8 cellular contexts compared by ENCODE assay signal in the genomic region with DNA sequence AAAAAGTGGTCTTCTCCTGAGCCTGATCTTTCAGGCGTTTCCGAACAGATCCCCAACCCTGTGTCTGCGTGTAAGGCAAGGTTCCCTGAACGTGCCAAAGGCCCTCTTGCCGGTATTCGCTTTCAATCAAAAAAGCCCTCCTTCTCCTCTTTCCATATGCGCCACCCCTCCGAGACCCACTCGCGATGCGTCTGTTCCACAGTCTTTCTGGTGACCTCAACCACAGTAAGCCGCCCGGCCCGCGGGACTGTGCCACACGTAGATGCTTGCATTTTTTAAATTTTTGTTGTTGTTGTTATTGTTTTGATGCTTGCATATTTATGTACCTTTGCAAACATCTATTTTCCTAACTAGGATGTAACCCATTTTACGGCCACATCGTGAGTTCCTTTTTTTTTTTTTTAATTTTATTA. TPM values are rescaled to one million over a fixed set of nuclear protein-coding genes. Genes with fewer than 3 reads are reported as not detected.
DNase-seq lines count a peak whose midpoint lies in the region; ATAC-seq and TF ChIP-seq lines count a peak whose summit lies in the region.

No MANE protein-coding gene starts in this region.

- H3K4me3 ChIP-seq in HEK293 (ENCODE audit: low read depth, low read length), result peak overlapping the region; percentile 40
- peak overlapping the region; percentile 81 to 96 for H3K4me3 ChIP-seq in right atrium auricular region
- peak overlapping the region; percentile 61 to 98 (median 90) for H3K4me3 ChIP-seq in spleen

- H3K27ac Mint-ChIP-seq in activated CD4-positive, alpha-beta memory T cell treated with anti-CD3 and anti-CD28 coated beads, Interleukin-2, amount 10 ng/mL, durations not matched to agents 7 days and 5 days, result peak overlapping the region; percentile 97

- no peak for ATAC-seq in HG03196 (IDR thresholded peaks at IDR 0.05; ENCODE audit: unreplicated experiment)

- TF ChIP-seq CTCF in HEK293 (tag by site-specific recombination; IDR thresholded peaks at IDR 0.05) (no peak), right atrium auricular region (IDR thresholded peaks at IDR 0.05) (no peak), spleen (IDR thresholded peaks at IDR 0.05 in 8 of 11, conservative IDR thresholded peaks at IDR 0.05 in 3 of 11) (no peak)

- H3K36me3 ChIP-seq in HEK293 (ENCODE audit: control insufficient read depth in 2 of 2, insufficient read depth in 1 of 2, low read length in 2 of 2) (peaks cover 3 to 6% of the 10 kb centered on the region in 2 experiments; a peak in 2 of 3 replicates), right atrium auricular region (no peaks in the 10 kb centered on the region), spleen (no peaks in the 10 kb centered on the region)

- H3K27me3 Mint-ChIP-seq in activated CD4-positive, alpha-beta memory T cell treated with anti-CD3 and anti-CD28 coated beads, Interleukin-2, amount 10 ng/mL, durations not matched to agents 7 days and 5 days, result no peaks in the 10 kb centered on the region

- H3K4me3 Mint-ChIP-seq in activated CD4-positive, alpha-beta memory T cell treated with anti-CD3 and anti-CD28 coated beads, Interleukin-2, amount 10 ng/mL, durations not matched to agents 7 days and 5 days, result peak overlapping the region; percentile 94

- H3K9me3 ChIP-seq in HEK293 (ENCODE audit: control insufficient read depth, insufficient read depth, low read depth, low read length) (no peaks in the 10 kb centered on the region), right atrium auricular region (no peaks in the 10 kb centered on the region), spleen (no peaks in the 10 kb centered on the region)

- intact Hi-C loops in spleen (cut with DNase I; ENCODE audit: low total_unique reads), result no loop called here

- H3K4me1 Mint-ChIP-seq in activated CD4-positive, alpha-beta memory T cell treated with anti-CD3 and anti-CD28 coated beads, Interleukin-2, amount 10 ng/mL, durations not matched to agents 7 days and 5 days, result peaks cover 30% of the 10 kb centered on the region

- H3K27me3 ChIP-seq in right atrium auricular region (no peaks in the 10 kb centered on the region), spleen (replicated peaks in 1 of 7) (no peaks in the 10 kb centered on the region)

- CTCF ChIA-PET in HEK293 (lab: Yijun Ruan, JAX), result interaction anchor here (0.7 to 3.5 kb wide), 8 partner anchors 11 to 149 kb away, joined by 3 to 38 read pairs (median 5); a partner anchor contains a TSS
- CTCF ChIA-PET in activated CD4-positive, alpha-beta memory T cell treated with anti-CD3 and anti-CD28 coated beads, Interleukin-2, amount 10 ng/mL, durations not matched to agents 7 days and 5 days (lab: Charles Lee), result interaction anchor here (0.6 to 5.8 kb wide), 8 partner anchors 11 to 478 kb away, joined by 3 to 48 read pairs (median 5); a partner anchor contains a TSS

- peaks cover 2% of the 10 kb centered on the region for H3K36me3 Mint-ChIP-seq in activated CD4-positive, alpha-beta memory T cell treated with anti-CD3 and anti-CD28 coated beads, Interleukin-2, amount 10 ng/mL, durations not matched to agents 7 days and 5 days (ENCODE audit: low read depth)

- H3K27ac ChIP-seq in HEK293 (ENCODE audit: extremely low read depth, low read depth, low read length) (peak overlapping the region; percentile 96; the same call in 1 of the 2 replicates), right atrium auricular region (peak overlapping the region; percentile 85 to 96), spleen (peak overlapping the region in 6 of 8 donors; percentile 87 to 93 (median 89))

- POLR2A ChIA-PET in HEK293 (lab: Yijun Ruan, JAX), result interaction anchor here (0.5 to 2.9 kb wide), 26 partner anchors 9 to 734 kb away, joined by 3 to 51 read pairs (median 4); a partner anchor contains a TSS
- POLR2A ChIA-PET in activated CD4-positive, alpha-beta memory T cell treated with anti-CD3 and anti-CD28 coated beads, Interleukin-2, amount 10 ng/mL, durations not matched to agents 7 days and 5 days (lab: Charles Lee), result interaction anchor here (0.9 to 4.9 kb wide), 18 partner anchors 9 to 522 kb away, joined by 3 to 87 read pairs (median 4); a partner anchor contains a TSS

- no peak for TF ChIP-seq POLR2A in spleen (IDR thresholded peaks at IDR 0.05)

- no peaks in the 10 kb centered on the region for H3K9me3 Mint-ChIP-seq in activated CD4-positive, alpha-beta memory T cell treated with anti-CD3 and anti-CD28 coated beads, Interleukin-2, amount 10 ng/mL, durations not matched to agents 7 days and 5 days

- 1 to 2% (median 1%) methylated on average over 18 of the region's 18 CpGs for WGBS in spleen, 5 donors

- no peak for DNase-seq in activated CD4-positive, alpha-beta memory T cell treated with anti-CD3 and anti-CD28 coated beads, Interleukin-2, amount 10 ng/mL, durations not matched to agents 7 days and 5 days
- DNase-seq in right atrium auricular region (ENCODE audit: low spot score) (no peak), spleen (peak; percentile 78), NCI-H2171 treated with DMSO at 0.1 percent for 48 hours (lab: John Stamatoyannopoulos, UW) (no peak), GM19240 (ENCODE audit: insufficient read length, low spot score) (no peak), nucleus accumbens (lab: John Stamatoyannopoulos, UW) (no peak)

- H3K4me1 ChIP-seq in HEK293 (ENCODE audit: control insufficient read depth, insufficient read depth, low read length) (peaks cover 12% of the 10 kb centered on the region; the same call in 1 of the 2 replicates), right atrium auricular region (peaks cover 0 to 25% of the 10 kb centered on the region in 2 donors), spleen (peaks cover 6 to 35% (median 17%) of the 10 kb centered on the region in 6 donors)

TF ChIP-seq in HEK293, 187 proteins besides CTCF, POLR2A, EP300 and RAD21 (continues in another document):
- TF ChIP-seq, protein P1, sequence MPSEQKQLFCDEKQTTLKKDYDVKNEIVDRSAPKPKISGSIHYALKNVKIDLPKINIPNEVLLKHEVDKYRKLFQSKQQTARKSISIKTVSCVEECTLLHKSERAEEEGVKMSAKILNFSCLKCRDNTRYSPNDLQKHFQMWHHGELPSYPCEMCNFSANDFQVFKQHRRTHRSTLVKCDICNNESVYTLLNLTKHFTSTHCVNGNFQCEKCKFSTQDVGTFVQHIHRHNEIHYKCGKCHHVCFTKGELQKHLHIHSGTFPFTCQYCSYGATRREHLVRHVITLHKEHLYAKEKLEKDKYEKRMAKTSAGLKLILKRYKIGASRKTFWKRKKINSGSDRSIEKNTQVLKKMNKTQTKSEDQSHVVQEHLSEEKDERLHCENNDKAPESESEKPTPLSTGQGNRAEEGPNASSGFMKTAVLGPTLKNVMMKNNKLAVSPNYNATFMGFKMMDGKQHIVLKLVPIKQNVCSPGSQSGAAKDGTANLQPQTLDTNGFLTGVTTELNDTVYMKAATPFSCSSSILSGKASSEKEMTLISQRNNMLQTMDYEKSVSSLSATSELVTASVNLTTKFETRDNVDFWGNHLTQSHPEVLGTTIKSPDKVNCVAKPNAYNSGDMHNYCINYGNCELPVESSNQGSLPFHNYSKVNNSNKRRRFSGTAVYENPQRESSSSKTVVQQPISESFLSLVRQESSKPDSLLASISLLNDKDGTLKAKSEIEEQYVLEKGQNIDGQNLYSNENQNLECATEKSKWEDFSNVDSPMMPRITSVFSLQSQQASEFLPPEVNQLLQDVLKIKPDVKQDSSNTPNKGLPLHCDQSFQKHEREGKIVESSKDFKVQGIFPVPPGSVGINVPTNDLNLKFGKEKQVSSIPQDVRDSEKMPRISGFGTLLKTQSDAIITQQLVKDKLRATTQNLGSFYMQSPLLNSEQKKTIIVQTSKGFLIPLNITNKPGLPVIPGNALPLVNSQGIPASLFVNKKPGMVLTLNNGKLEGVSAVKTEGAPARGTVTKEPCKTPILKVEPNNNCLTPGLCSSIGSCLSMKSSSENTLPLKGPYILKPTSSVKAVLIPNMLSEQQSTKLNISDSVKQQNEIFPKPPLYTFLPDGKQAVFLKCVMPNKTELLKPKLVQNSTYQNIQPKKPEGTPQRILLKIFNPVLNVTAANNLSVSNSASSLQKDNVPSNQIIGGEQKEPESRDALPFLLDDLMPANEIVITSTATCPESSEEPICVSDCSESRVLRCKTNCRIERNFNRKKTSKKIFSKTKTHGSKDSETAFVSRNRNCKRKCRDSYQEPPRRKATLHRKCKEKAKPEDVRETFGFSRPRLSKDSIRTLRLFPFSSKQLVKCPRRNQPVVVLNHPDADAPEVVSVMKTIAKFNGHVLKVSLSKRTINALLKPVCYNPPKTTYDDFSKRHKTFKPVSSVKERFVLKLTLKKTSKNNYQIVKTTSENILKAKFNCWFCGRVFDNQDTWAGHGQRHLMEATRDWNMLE (tag by site-specific recombination; conservative IDR thresholded peaks at IDR 0.05; ENCODE audit: low read depth), result no peak

RNA-seq across cellular contexts. Expression of a gene that starts 0.6 kb away (rescaled TPM):
- total RNA-seq in activated CD4-positive, alpha-beta memory T cell treated with anti-CD3 and anti-CD28 coated beads, Interleukin-2, amount 10 ng/mL, durations not matched to agents 7 days and 5 days, result 10 to 100 TPM; 59.9 to 66.7 TPM
- total RNA-seq in right atrium auricular region (10 to 100 TPM; 33.7 to 34.0 TPM), spleen (10 to 100 TPM; 32.5 to 54.1 (median 38.3) TPM)
- polyA plus RNA-seq in spleen, result 10 to 100 TPM; 17.5 to 25.9 (median 17.5) TPM

RNA-seq across cellular contexts. Expression of a gene that starts 30.1 kb away (rescaled TPM):
- 1 to 10 TPM; 2.8 to 3.4 TPM for total RNA-seq in activated CD4-positive, alpha-beta memory T cell treated with anti-CD3 and anti-CD28 coated beads, Interleukin-2, amount 10 ng/mL, durations not matched to agents 7 days and 5 days
- total RNA-seq in right atrium auricular region (10 to 100 TPM in 1 of 2 donors, 1 to 10 TPM in 1; 6.4 to 16.8 TPM), spleen (1 to 10 TPM; 3.7 to 7.2 (median 5.7) TPM)
- polyA plus RNA-seq in spleen, result 10 to 100 TPM in 1 of 3 donors, 1 to 10 TPM in 2; 8.1 to 11.4 (median 9.6) TPM

RNA-seq across cellular contexts. Expression of a gene that starts 46.2 kb away (rescaled TPM):
- 1 to 10 TPM; 1.4 to 1.9 TPM for total RNA-seq in activated CD4-positive, alpha-beta memory T cell treated with anti-CD3 and anti-CD28 coated beads, Interleukin-2, amount 10 ng/mL, durations not matched to agents 7 days and 5 days
- 1 to 10 TPM; 1.1 to 1.2 TPM for total RNA-seq in right atrium auricular region
- 1 to 10 TPM; 1.3 to 3.1 (median 2.7) TPM for total RNA-seq in spleen
- polyA plus RNA-seq in spleen, result 1 to 10 TPM; 2.4 to 2.7 (median 2.5) TPM

Comparison
In these comparisons a context has a peak if more than half of its experiments do, and no peak if none do; other contexts are left out.
1. H3K4me3 ChIP-seq: peak in every context shown above with its lines; median percentile 90 in spleen; 88 in right atrium auricular region; 40 in HEK293.